8 cellular contexts compared by ENCODE assay signal in genomic region chr3:152402698-152403456, GRCh38.
DNase-seq lines count a peak whose midpoint lies in the region; ATAC-seq and TF ChIP-seq lines count a peak whose summit lies in the region.

No MANE protein-coding gene starts in this region.

- ATAC-seq in GM19328 (IDR thresholded peaks at IDR 0.05; ENCODE audit: unreplicated experiment) = no peak

- no peak for TF ChIP-seq CTCF in tibial nerve (IDR thresholded peaks at IDR 0.05)

- no peak overlapping the region for H3K4me3 ChIP-seq in tibial nerve

- DNase-seq in activated T-cell treated with anti-CD3 and anti-CD28 coated beads, Interleukin-2, amount 50 U/mL, for 24 hours = no peak
- no peak for DNase-seq in activated T-cell treated with anti-CD3 and anti-CD28 coated beads, Interleukin-2, amount 50 U/mL, for 1 hour
- DNase-seq in T-helper 22 cell (ENCODE audit: low read depth) (peak; percentile 4), inferior parietal cortex (ENCODE audit: extremely low spot score) (peak; percentile 36), tibial nerve (ENCODE audit: low spot score in 2 of 2) (no peak)
- no peak for DNase-seq in effector CD4-positive, alpha-beta T cell
- DNase-seq in activated CD4-positive, CD25-positive, alpha-beta regulatory T cell treated with anti-CD3 and anti-CD28 coated beads, Interleukin-2, amount 50 U/mL, for 72 hours = no peak

- peaks cover 89% of the 10 kb centered on the region for H3K4me1 Mint-ChIP-seq in activated T-cell treated with anti-CD3 and anti-CD28 coated beads, Interleukin-2, amount 50 U/mL, for 24 hours (ENCODE audit: low read depth)

- H3K27ac ChIP-seq in tibial nerve = peak overlapping the region; percentile 67 to 91 (median 73)

- no peaks in the 10 kb centered on the region for H3K9me3 ChIP-seq in tibial nerve

- peak overlapping the region; percentile 90 for H3K27ac Mint-ChIP-seq in activated T-cell treated with anti-CD3 and anti-CD28 coated beads, Interleukin-2, amount 50 U/mL, for 24 hours

- no peak for TF ChIP-seq EP300 in tibial nerve (IDR thresholded peaks at IDR 0.05)

- TF ChIP-seq POLR2A in tibial nerve (IDR thresholded peaks at IDR 0.05) = no peak

- H3K36me3 ChIP-seq in tibial nerve = no peaks in the 10 kb centered on the region

- 62 to 64% methylated on average over 5 of the region's 5 CpGs for WGBS in tibial nerve, 2 donors

- H3K9me3 Mint-ChIP-seq in activated T-cell treated with anti-CD3 and anti-CD28 coated beads, Interleukin-2, amount 50 U/mL, for 24 hours = no peaks in the 10 kb centered on the region

- H3K27me3 Mint-ChIP-seq in activated T-cell treated with anti-CD3 and anti-CD28 coated beads, Interleukin-2, amount 50 U/mL, for 24 hours = no peaks in the 10 kb centered on the region

- H3K4me3 Mint-ChIP-seq in activated T-cell treated with anti-CD3 and anti-CD28 coated beads, Interleukin-2, amount 50 U/mL, for 24 hours = peak overlapping the region; percentile 5

- H3K36me3 Mint-ChIP-seq in activated T-cell treated with anti-CD3 and anti-CD28 coated beads, Interleukin-2, amount 50 U/mL, for 24 hours (ENCODE audit: low read depth) = peaks cover 67% of the 10 kb centered on the region

- peaks cover 14 to 91% (median 72%) of the 10 kb centered on the region in 4 donors for H3K4me1 ChIP-seq in tibial nerve

- H3K27me3 ChIP-seq in tibial nerve = no peaks in the 10 kb centered on the region

Comparison
In these comparisons a context has a peak if more than half of its experiments do, and no peak if none do; other contexts are left out.
1. DNase-seq: peak in T-helper 22 cell (single experiment) and inferior parietal cortex (single experiment); none in activated T-cell treated with anti-CD3 and anti-CD28 coated beads, Interleukin-2, amount 50 U/mL, for 24 hours (single experiment), activated T-cell treated with anti-CD3 and anti-CD28 coated beads, Interleukin-2, amount 50 U/mL, for 1 hour (single experiment), tibial nerve (0 of 2), effector CD4-positive, alpha-beta T cell (single experiment) and activated CD4-positive, CD25-positive, alpha-beta regulatory T cell treated with anti-CD3 and anti-CD28 coated beads, Interleukin-2, amount 50 U/mL, for 72 hours (single experiment).